ENCODE assay signal across 5 cellular contexts in the genomic region with DNA sequence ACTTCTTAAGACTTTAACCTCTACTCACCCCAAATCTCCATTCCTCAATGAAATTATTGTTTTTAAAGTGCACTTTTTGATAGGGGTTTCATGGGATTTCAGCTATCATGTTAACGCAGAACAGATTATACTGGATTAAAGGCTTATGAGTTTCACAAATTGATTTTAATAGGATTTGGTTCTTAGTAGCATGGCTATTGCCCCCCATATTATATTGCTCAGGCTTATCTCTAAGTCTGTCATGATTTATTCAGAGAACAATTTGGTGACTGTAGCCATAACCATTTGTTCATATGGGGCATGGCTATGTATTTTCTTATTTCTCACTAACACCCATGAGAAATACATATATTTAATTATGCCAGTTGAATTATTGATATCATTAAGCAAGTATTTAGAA.
"Had no signal": no experiment of that assay in that cellular context is flagged by ENCODE, and none has a peak within 500 bp of the region (broad histone marks: within the 10 kb centered on the region; RNA-seq: fewer than 3 reads in every experiment).

No MANE protein-coding gene starts in this region.

- H3K4me1 Mint-ChIP-seq: GM23338 had no signal

- H3K27ac Mint-ChIP-seq: GM23338, H9, IgD-negative memory B cell had no signal

- H3K4me3 Mint-ChIP-seq: GM23338, H9, IgD-negative memory B cell had no signal

- H3K27me3 Mint-ChIP-seq: IgD-negative memory B cell had no signal

- H3K9me3 Mint-ChIP-seq: IgD-negative memory B cell had no signal

- H3K4me3 ChIP-seq: GM23338 had no signal

- DNase-seq: H9, HCEC 1CT, KBM-7 had no signal

- ATAC-seq: GM23338 had no signal
